ENCODE assay signal across 18 cellular contexts in genomic region chr5:80874162-80874561, GRCh38.
DNase-seq lines count a peak whose midpoint lies in the region; TF ChIP-seq lines count a peak whose summit lies in the region.
"Had no signal": no experiment of that assay in that cellular context is flagged by ENCODE, and none has a peak within 500 bp of the region (broad histone marks: within the 10 kb centered on the region; RNA-seq: fewer than 3 reads in every experiment).

No MANE protein-coding gene starts in this region.

- TF ChIP-seq CTCF in A673 (conservative IDR thresholded peaks at IDR 0.05; ENCODE audit: low read depth, low read length) = no peak

- no peak overlapping the region for H3K27ac Mint-ChIP-seq in activated CD4-positive, alpha-beta memory T cell treated with anti-CD3 and anti-CD28 coated beads for 36 hours
- H3K27ac Mint-ChIP-seq in immature natural killer cell = no peak overlapping the region
- H3K27ac Mint-ChIP-seq: CD4-positive, alpha-beta T cell had no signal

- no peaks in the 10 kb centered on the region for H3K9me3 ChIP-seq in A673 (ENCODE audit: low read depth, low read length, poor library complexity, severe bottlenecking)
- H3K9me3 ChIP-seq: SJCRH30 had no signal

- peaks cover 18% of the 10 kb centered on the region for H3K4me1 Mint-ChIP-seq in activated CD4-positive, alpha-beta memory T cell treated with anti-CD3 and anti-CD28 coated beads for 36 hours (ENCODE audit: low read depth)
- H3K4me1 Mint-ChIP-seq in immature natural killer cell = no peaks in the 10 kb centered on the region

- no peaks in the 10 kb centered on the region for H3K9me3 Mint-ChIP-seq in activated CD4-positive, alpha-beta memory T cell treated with anti-CD3 and anti-CD28 coated beads for 36 hours
- no peaks in the 10 kb centered on the region for H3K9me3 Mint-ChIP-seq in immature natural killer cell
- H3K9me3 Mint-ChIP-seq: CD4-positive, alpha-beta T cell had no signal

- H3K27ac ChIP-seq in A673 (ENCODE audit: low read depth, low read length, poor library complexity, severe bottlenecking) = no peak overlapping the region
- H3K27ac ChIP-seq: RWPE1, SJCRH30 had no signal

- POLR2A ChIA-PET in A673 (lab: Charles Lee; ENCODE audit: low non-redundant PET) = no interaction called here
- POLR2A ChIA-PET in activated CD4-positive, alpha-beta memory T cell treated with anti-CD3 and anti-CD28 coated beads for 36 hours (lab: Charles Lee) = no interaction called here

- H3K36me3 ChIP-seq in A673 (ENCODE audit: insufficient read depth, low read length, poor library complexity, severe bottlenecking) = no peaks in the 10 kb centered on the region

- CTCF ChIA-PET in A673 (lab: Charles Lee) = no interaction called here
- CTCF ChIA-PET in activated CD4-positive, alpha-beta memory T cell treated with anti-CD3 and anti-CD28 coated beads for 36 hours (lab: Charles Lee) = no interaction called here

- no peaks in the 10 kb centered on the region for H3K27me3 Mint-ChIP-seq in activated CD4-positive, alpha-beta memory T cell treated with anti-CD3 and anti-CD28 coated beads for 36 hours
- H3K27me3 Mint-ChIP-seq in immature natural killer cell (ENCODE audit: low read depth in 3 of 3) = peaks cover 0 to 1% (median 0%) of the 10 kb centered on the region in 3 donors
- H3K27me3 Mint-ChIP-seq: CD4-positive, alpha-beta T cell had no signal

- no peak overlapping the region for H3K4me3 Mint-ChIP-seq in activated CD4-positive, alpha-beta memory T cell treated with anti-CD3 and anti-CD28 coated beads for 36 hours
- H3K4me3 Mint-ChIP-seq in immature natural killer cell = no peak overlapping the region
- H3K4me3 Mint-ChIP-seq: CD4-positive, alpha-beta T cell had no signal

- BruUV-seq in A673 (replicated peaks; lab: Mats Ljungman, UMichigan) = no TSS peak

- no peak overlapping the region for H3K4me3 ChIP-seq in A673 (ENCODE audit: low read depth, low read length, poor library complexity, severe bottlenecking)
- H3K4me3 ChIP-seq: SJCRH30 had no signal

- DNase-seq in NCI-H748 (lab: John Stamatoyannopoulos, UW; ENCODE audit: unreplicated experiment) (peak; percentile 11), NCI-H748 treated with DMSO at 0.1 percent for 48 hours (lab: John Stamatoyannopoulos, UW) (no peak), A673 (ENCODE audit: low spot score) (peak; percentile 11), RPMI8226 (peak; percentile 7), medulla oblongata (ENCODE audit: extremely low spot score) (peak; percentile 50), NCI-H1930 (lab: John Stamatoyannopoulos, UW) (no peak), immature natural killer cell (no peak)
- no peak for DNase-seq in activated CD4-positive, alpha-beta memory T cell treated with anti-CD3 and anti-CD28 coated beads for 36 hours
- DNase-seq: 8988T; CD4-positive, alpha-beta T cell; DMS53; GOT3; NCI-H1105; NCI-H1694; NCI-H82; PC-3; SJCRH30 had no signal

- H3K4me1 ChIP-seq in A673 (ENCODE audit: insufficient read depth, low read length, poor library complexity, severe bottlenecking) = no peaks in the 10 kb centered on the region
- H3K4me1 ChIP-seq: SJCRH30 had no signal

- peaks cover 30% of the 10 kb centered on the region for H3K36me3 Mint-ChIP-seq in activated CD4-positive, alpha-beta memory T cell treated with anti-CD3 and anti-CD28 coated beads for 36 hours
- peaks cover 16 to 38% (median 26%) of the 10 kb centered on the region in 3 donors for H3K36me3 Mint-ChIP-seq in immature natural killer cell

- intact Hi-C loops in A673 (cut with micrococcal nuclease; ENCODE audit: unreplicated experiment) = no loop called here
- intact Hi-C loops in activated CD4-positive, alpha-beta memory T cell treated with anti-CD3 and anti-CD28 coated beads for 36 hours (cut with micrococcal nuclease) = no loop called here

- no peaks in the 10 kb centered on the region for H3K27me3 ChIP-seq in A673 (replicated peaks; ENCODE audit: insufficient read depth, low read depth, low read length, poor library complexity)
- H3K27me3 ChIP-seq: SJCRH30 had no signal

Comparison
In these comparisons a context has a peak if more than half of its experiments do, and no peak if none do; other contexts are left out.
1. DNase-seq: peak in NCI-H748 (single experiment), A673 (single experiment), RPMI8226 (single experiment) and medulla oblongata (single experiment); none in NCI-H748 treated with DMSO at 0.1 percent for 48 hours (single experiment), NCI-H1930 (0 of 2), activated CD4-positive, alpha-beta memory T cell treated with anti-CD3 and anti-CD28 coated beads for 36 hours (single experiment) and immature natural killer cell (0 of 3).